In genomic region chr16:67087291-67087690, GRCh38 we compare ENCODE assay signal across 17 cellular contexts.
"Had no signal": no experiment of that assay in that cellular context is flagged by ENCODE, and none has a peak within 500 bp of the region (broad histone marks: within the 10 kb centered on the region; RNA-seq: fewer than 3 reads in every experiment).

No MANE protein-coding gene starts in this region.

- FAIRE-seq: RCC 7860 had no signal

- DNase-seq: Kasumi-1, MM.1S, NCI-H1048, NCI-H1105, NCI-H1694, NCI-H2029 treated with DMSO at 0.1 percent for 48 hours, NCI-H2171, NCI-H226, NCI-H446, NCI-H510A, NCI-H524 treated with DMSO at 0.1 percent for 48 hours, NCI-H69, NCI-H774, SHP77 had no signal

- H3K27ac ChIP-seq: KMS-11, RWPE1 had no signal

- H3K4me2 ChIP-seq: KMS-11 had no signal

- H3K9ac ChIP-seq: KMS-11 had no signal
